In the genomic region with DNA sequence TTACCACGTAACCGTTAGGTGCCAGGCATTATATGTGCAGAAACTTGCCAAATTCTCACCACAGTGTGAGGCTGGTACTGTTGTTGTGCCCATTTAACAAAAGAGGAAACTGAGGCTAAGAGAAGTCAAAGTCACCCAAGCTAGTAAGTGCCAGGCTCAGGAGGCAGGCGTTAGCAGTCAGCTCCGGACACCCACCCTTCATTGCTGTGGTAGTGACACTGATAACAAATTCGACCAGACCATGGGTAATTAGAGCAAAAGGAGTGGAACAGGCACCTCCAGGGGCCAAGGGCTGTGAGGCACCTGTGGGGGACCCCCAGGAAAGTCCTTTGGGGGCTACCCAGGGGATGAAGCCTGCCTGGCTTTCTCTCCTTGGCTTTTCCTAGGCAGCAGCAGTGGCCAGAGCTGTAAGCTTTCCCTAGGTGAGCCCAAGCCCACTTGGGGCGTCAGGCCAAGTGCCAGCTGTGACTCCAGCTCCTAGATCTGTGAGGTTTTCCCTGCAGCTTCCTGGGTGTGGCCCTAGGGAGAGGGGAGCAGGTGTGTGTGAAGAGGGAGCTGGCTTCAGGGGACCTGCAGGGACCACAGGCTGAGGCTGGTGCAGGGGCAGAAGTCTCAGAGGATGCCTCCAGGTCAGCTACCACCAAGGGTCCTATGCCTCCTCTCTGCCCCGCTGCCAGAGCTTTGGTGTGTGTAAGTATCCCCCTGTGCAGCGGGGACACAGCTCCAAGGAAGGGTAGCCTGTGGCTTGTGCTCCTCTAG, we compare ENCODE assay signal across 20 cellular contexts. TPM values are rescaled to one million over a fixed set of nuclear protein-coding genes. Genes with fewer than 3 reads are reported as not detected.
"Had no signal": no experiment of that assay in that cellular context is flagged by ENCODE, and none has a peak within 500 bp of the region (broad histone marks: within the 10 kb centered on the region; RNA-seq: fewer than 3 reads in every experiment).

No MANE protein-coding gene starts in this region.

- H3K36me3 Mint-ChIP-seq: activated naive CD8-positive, alpha-beta T cell; immature natural killer cell; memory B cell; WTC11 had no signal

- H3K27ac Mint-ChIP-seq: activated CD4-positive, alpha-beta T cell treated with anti-CD3 and anti-CD28 coated beads for 36 hours; activated naive CD8-positive, alpha-beta T cell; dendritic cell treated with granulocyte-macrophage colony-stimulating factor and Interleukin-4, amounts not matched to agents 40 ng/mL and 50 ng/mL, for 4 days; immature natural killer cell; memory B cell; naive B cell; WTC11 had no signal

- DNase-seq: activated CD4-positive, alpha-beta T cell treated with anti-CD3 and anti-CD28 coated beads for 36 hours; activated CD4-positive, alpha-beta T cell treated with anti-CD3 and anti-CD28 coated beads, Interleukin-2, amount 50 U/mL, for 48 hours; activated T-cell treated with anti-CD3 and anti-CD28 coated beads for 4 hours; effector memory CD4-positive, alpha-beta T cell; heart left ventricle; immature natural killer cell; kidney glomerular epithelial cell; mucosa of descending colon; naive B cell; right lobe of liver; stimulated activated CD4-positive, alpha-beta T cell treated with anti-CD3 and anti-CD28 coated beads, Interleukin-15, amount 100 ng/mL, for 24 hours; stimulated activated CD4-positive, alpha-beta T cell treated with anti-CD3 and anti-CD28 coated beads, Interleukin-2, amount 100 ng/mL, for 48 hours had no signal

- H3K4me3 Mint-ChIP-seq: activated CD4-positive, alpha-beta T cell treated with anti-CD3 and anti-CD28 coated beads for 36 hours; activated naive CD8-positive, alpha-beta T cell; dendritic cell treated with granulocyte-macrophage colony-stimulating factor and Interleukin-4, amounts not matched to agents 40 ng/mL and 50 ng/mL, for 4 days; immature natural killer cell; memory B cell; naive B cell; WTC11 had no signal

- H3K4me1 Mint-ChIP-seq: activated CD4-positive, alpha-beta T cell treated with anti-CD3 and anti-CD28 coated beads for 36 hours; immature natural killer cell; memory B cell had no signal

- ATAC-seq: activated CD4-positive, alpha-beta T cell treated with anti-CD3 and anti-CD28 coated beads for 36 hours; gastroesophageal sphincter; mucosa of descending colon; right lobe of liver; WTC11 had no signal

- H3K9me3 Mint-ChIP-seq: dendritic cell treated with granulocyte-macrophage colony-stimulating factor and Interleukin-4, amounts not matched to agents 40 ng/mL and 50 ng/mL, for 4 days; immature natural killer cell; memory B cell; WTC11 had no signal

RNA-seq across cellular contexts. Expression of gene ALX4, which starts 19.7 kb away (rescaled TPM):
- total RNA-seq: activated CD4-positive, alpha-beta T cell treated with anti-CD3 and anti-CD28 coated beads for 36 hours; chondrocyte; endothelial cell of umbilical vein; liver; mucosa of descending colon; right lobe of liver; WTC11 had no signal
